ENCODE assay signal across 8 cellular contexts in the genomic region with DNA sequence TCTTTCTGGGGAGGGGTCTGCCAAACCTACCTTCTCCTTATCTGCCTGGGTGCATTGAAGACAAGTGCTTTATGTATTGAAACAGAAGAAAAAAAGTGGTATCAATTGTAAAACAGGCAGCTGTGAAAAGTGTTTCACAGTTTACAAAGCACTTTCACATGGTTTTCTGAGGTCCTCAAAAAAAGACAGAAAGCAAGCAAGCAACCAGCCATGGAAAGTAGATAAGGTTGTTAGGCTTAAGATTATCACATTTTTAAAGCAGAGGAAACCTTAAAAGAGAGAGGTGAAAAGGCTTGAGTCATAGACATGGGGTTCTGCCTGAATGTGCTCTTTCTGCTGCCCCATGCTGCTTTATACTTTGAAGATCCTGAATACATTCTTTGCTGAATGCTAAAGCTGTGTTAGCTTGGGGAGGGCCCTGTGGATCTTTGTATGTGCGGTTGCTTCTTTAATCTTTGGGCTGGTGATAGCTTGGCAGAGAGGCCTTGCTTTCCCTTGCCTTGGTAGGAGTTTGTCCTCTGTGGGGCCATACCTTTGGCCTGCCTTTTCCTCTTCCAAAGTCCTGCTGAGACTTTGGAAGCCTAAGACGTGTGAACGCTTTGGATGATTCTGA. TPM values are rescaled to one million over a fixed set of nuclear protein-coding genes. Genes with fewer than 3 reads are reported as not detected.
DNase-seq lines count a peak whose midpoint lies in the region; ATAC-seq and TF ChIP-seq lines count a peak whose summit lies in the region.

No MANE protein-coding gene starts in this region.

- H3K27me3 ChIP-seq in ACC112 (ENCODE audit: insufficient read depth, low read length) (no peaks in the 10 kb centered on the region), KMS-11 (ENCODE audit: insufficient read depth, low read depth) (no peaks in the 10 kb centered on the region; the same call in 1 of the 2 replicates), brain microvascular endothelial cell (replicated peaks) (no peaks in the 10 kb centered on the region), mononuclear cell (ENCODE audit: insufficient read depth, low read length) (no peaks in the 10 kb centered on the region)

- H3K36me3 ChIP-seq in ACC112 (ENCODE audit: insufficient read depth, low read length), result peaks cover 21% of the 10 kb centered on the region
- no peaks in the 10 kb centered on the region for H3K36me3 ChIP-seq in KMS-11 (ENCODE audit: insufficient read depth)
- peaks cover 50% of the 10 kb centered on the region for H3K36me3 ChIP-seq in brain microvascular endothelial cell (replicated peaks)

- in situ Hi-C loops in brain microvascular endothelial cell (cut with HindIII; ENCODE audit: low pct_ligation_motif_present, low sequenced_read_pairs), result no loop called here

- H2AFZ ChIP-seq in ACC112 (ENCODE audit: low read length, unreplicated experiment) (no peak overlapping the region), KMS-11 (ENCODE audit: low read depth) (no peak overlapping the region)

- DNase-seq in brain microvascular endothelial cell (no peak), SW480 (ENCODE audit: low spot score) (no peak), GOT3 (lab: John Stamatoyannopoulos, UW) (no peak)

- ATAC-seq in HG02610 (IDR thresholded peaks at IDR 0.05; ENCODE audit: unreplicated experiment), result no peak
- no peak for ATAC-seq in HG02571 (IDR thresholded peaks at IDR 0.05; ENCODE audit: unreplicated experiment)

- H3K4me2 ChIP-seq in KMS-11, result peak overlapping the region; percentile 95; the same call in 1 of the 2 replicates

- TF ChIP-seq CTCF in KMS-11 (conservative IDR thresholded peaks at IDR 0.05; ENCODE audit: low read depth, low read length) (no peak), brain microvascular endothelial cell (IDR thresholded peaks at IDR 0.05; ENCODE audit: low read depth, low read length, missing control alignments) (no peak)

- H3K4me1 ChIP-seq in ACC112 (ENCODE audit: control insufficient read depth, insufficient read depth, low read length, unreplicated experiment) (peaks cover 45% of the 10 kb centered on the region), KMS-11 (ENCODE audit: low read depth, poor library complexity, severe bottlenecking) (peaks cover 32% of the 10 kb centered on the region), mononuclear cell (ENCODE audit: insufficient read depth, low read length) (peaks cover 50% of the 10 kb centered on the region)

- H3K79me2 ChIP-seq in ACC112 (ENCODE audit: control insufficient read depth, insufficient read depth, low read length, unreplicated experiment), result peaks cover 73% of the 10 kb centered on the region
- H3K79me2 ChIP-seq in KMS-11 (ENCODE audit: insufficient read depth, low read depth), result no peaks in the 10 kb centered on the region; the same call in 1 of the 2 replicates

- H3K9ac ChIP-seq in KMS-11, result no peak overlapping the region

- H3K4me3 ChIP-seq in ACC112 (ENCODE audit: low read depth, low read length) (peak overlapping the region; percentile 91), KMS-11 (IDR thresholded peaks at IDR 0.05; ENCODE audit: insufficient read depth, low read depth, low read length) (no peak overlapping the region), brain microvascular endothelial cell (ENCODE audit: low read depth, low read length) (peak overlapping the region; percentile 67), mononuclear cell (ENCODE audit: low read length) (peak overlapping the region; percentile 14)

- H3K9me3 ChIP-seq in mononuclear cell (ENCODE audit: low read depth, low read length), result no peaks in the 10 kb centered on the region

- peak overlapping the region; percentile 84 for H3K27ac ChIP-seq in ACC112 (ENCODE audit: low read depth, low read length)
- H3K27ac ChIP-seq in KMS-11, result no peak overlapping the region
- H3K27ac ChIP-seq in brain microvascular endothelial cell, result peak overlapping the region; percentile 87

- H4K20me1 ChIP-seq in KMS-11 (ENCODE audit: insufficient read depth), result no peaks in the 10 kb centered on the region

RNA-seq across cellular contexts. Expression of gene SMAD3, which starts 2.6 kb away (rescaled TPM):
- 36.7 TPM for total RNA-seq in mononuclear cell
